10 cellular contexts compared by ENCODE assay signal in genomic region chr7:28509256-28510021, GRCh38.
A peak's percentile ranks its signal among the peaks of the same experiment; 100 is the strongest.
DNase-seq lines count a peak whose midpoint lies in the region; ATAC-seq and TF ChIP-seq lines count a peak whose summit lies in the region.
"Had no signal": no experiment of that assay in that cellular context is flagged by ENCODE, and none has a peak within 500 bp of the region (broad histone marks: within the 10 kb centered on the region; RNA-seq: fewer than 3 reads in every experiment).

No MANE protein-coding gene starts in this region.

- no peaks in the 10 kb centered on the region for H3K27me3 ChIP-seq in lower lobe of right lung (ENCODE audit: low read depth)

- in situ Hi-C loops in G401 (cut with HindIII; ENCODE audit: low sequenced_read_pairs), result no loop called here

- ATAC-seq in GM18499 (IDR thresholded peaks at IDR 0.05; ENCODE audit: insufficient read depth, unreplicated experiment) (peak; percentile 74), GM21723 (IDR thresholded peaks at IDR 0.05; ENCODE audit: unreplicated experiment) (peak; percentile 92), HG03565 (IDR thresholded peaks at IDR 0.05; ENCODE audit: unreplicated experiment) (peak; percentile 63), lower lobe of right lung (peak; percentile 75 to 79)
- ATAC-seq: PC-3 had no signal

- DNase-seq in lower lobe of right lung (peak; percentile 63), NCI-H1436 treated with DMSO at 0.1 percent for 48 hours (lab: John Stamatoyannopoulos, UW) (no peak), NCI-H446 (lab: John Stamatoyannopoulos, UW) (no peak), 8988T (no peak), G401 (ENCODE audit: low spot score) (no peak)
- DNase-seq: mesendoderm, PC-3 had no signal

- TF ChIP-seq CTCF in lower lobe of right lung (IDR thresholded peaks at IDR 0.05), result no peak

- peaks cover 3% of the 10 kb centered on the region for H3K4me1 ChIP-seq in lower lobe of right lung

- intact Hi-C loops in lower lobe of right lung (cut with DNase I), result no loop called here

- no peak overlapping the region for H3K4me3 ChIP-seq in lower lobe of right lung

- peak overlapping the region; percentile 48 for H3K27ac ChIP-seq in lower lobe of right lung

- no peaks in the 10 kb centered on the region for H3K36me3 ChIP-seq in lower lobe of right lung

- H3K9me3 ChIP-seq in lower lobe of right lung, result no peaks in the 10 kb centered on the region
